ENCODE assay signal across 14 cellular contexts in the genomic region with DNA sequence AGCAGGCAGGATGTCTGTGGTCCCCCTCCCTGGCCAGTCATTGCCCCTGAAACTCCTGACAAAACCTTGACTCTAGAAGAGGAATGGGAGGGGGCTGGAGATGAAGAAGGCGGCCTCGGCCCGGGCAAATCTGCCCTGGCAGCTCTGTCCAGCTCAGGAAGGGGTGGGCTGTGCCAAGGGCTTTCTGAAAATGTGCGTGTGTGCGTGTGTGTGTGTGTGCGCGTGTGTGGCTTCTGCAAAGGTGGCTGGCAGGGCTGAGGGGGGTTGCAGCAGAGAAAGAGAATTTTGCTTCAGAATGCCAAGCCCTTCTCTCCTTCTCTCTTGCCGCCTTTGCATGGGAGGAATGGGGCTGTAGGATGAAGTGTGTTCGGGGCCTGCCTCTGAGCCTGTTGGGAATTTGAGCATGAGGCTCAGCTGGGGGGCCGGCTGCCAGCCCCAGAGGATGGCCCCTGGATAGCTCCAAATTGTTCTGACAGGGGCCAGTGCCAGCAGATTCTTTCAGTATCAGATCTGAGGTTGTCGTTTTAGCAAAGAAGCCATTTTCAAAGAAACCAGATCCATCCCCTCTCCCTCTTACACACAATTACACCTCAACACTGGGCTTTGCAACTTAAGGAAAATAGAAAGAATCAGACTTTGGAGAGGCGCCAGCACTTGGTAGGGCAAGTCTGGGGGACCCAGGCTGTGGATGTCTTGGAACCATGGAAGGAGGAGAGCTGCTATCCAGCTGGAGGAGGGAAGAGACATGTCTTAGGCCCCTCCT. TPM values are rescaled to one million over a fixed set of nuclear protein-coding genes. Genes with fewer than 3 reads are reported as not detected.
DNase-seq lines count a peak whose midpoint lies in the region; ATAC-seq and TF ChIP-seq lines count a peak whose summit lies in the region.
"Had no signal": no experiment of that assay in that cellular context is flagged by ENCODE, and none has a peak within 500 bp of the region (broad histone marks: within the 10 kb centered on the region; RNA-seq: fewer than 3 reads in every experiment).

No MANE protein-coding gene starts in this region.

- H3K9me3 ChIP-seq in adrenal gland (replicated peaks in 1 of 3) (no peaks in the 10 kb centered on the region), neural progenitor cell (ENCODE audit: low read depth) (no peaks in the 10 kb centered on the region), tibial nerve (no peaks in the 10 kb centered on the region)

- H3K4me3 Mint-ChIP-seq in neural progenitor cell, result no peak overlapping the region

- intact Hi-C loops in adrenal gland (cut with DNase I), result loop anchor here (10.0 kb wide), 2 partner anchors 180 to 190 kb away; no protein-coding TSS in a partner anchor

- peak overlapping the region in 1 of 4 donors; percentile 84 for H3K4me3 ChIP-seq in adrenal gland
- H3K4me3 ChIP-seq in fibroblast of the aortic adventitia (ENCODE audit: low read depth, low read length), result peak overlapping the region; percentile 85
- H3K4me3 ChIP-seq in neural progenitor cell, result peak overlapping the region; percentile 3
- peak overlapping the region; percentile 59 to 93 (median 90) for H3K4me3 ChIP-seq in tibial nerve

- no peak for TF ChIP-seq POLR2A in adrenal gland (IDR thresholded peaks at IDR 0.05)
- TF ChIP-seq POLR2A in tibial nerve (IDR thresholded peaks at IDR 0.05), result no peak

- H3K4me1 Mint-ChIP-seq in neural progenitor cell, result peaks cover 38% of the 10 kb centered on the region

- H3K36me3 Mint-ChIP-seq in neural progenitor cell, result no peaks in the 10 kb centered on the region

- peaks cover 12% of the 10 kb centered on the region for H3K27me3 Mint-ChIP-seq in neural progenitor cell (ENCODE audit: insufficient read depth, low read depth)

- H4K20me1 ChIP-seq in neural progenitor cell (ENCODE audit: low read depth), result peaks cover 26% of the 10 kb centered on the region

- peak overlapping the region in 3 of 5 donors; percentile 55 to 89 (median 77) for H3K27ac ChIP-seq in adrenal gland
- no peak overlapping the region for H3K27ac ChIP-seq in neural progenitor cell
- peak overlapping the region; percentile 54 to 94 (median 82) for H3K27ac ChIP-seq in tibial nerve
- H3K27ac ChIP-seq: VCaP had no signal

- peak overlapping the region; percentile 92 for H3K4me2 ChIP-seq in neural progenitor cell

- TF ChIP-seq CTCF in adrenal gland (IDR thresholded peaks at IDR 0.05), result no peak
- no peak for TF ChIP-seq CTCF in fibroblast of the aortic adventitia (IDR thresholded peaks at IDR 0.05; ENCODE audit: insufficient read depth, low read length)
- TF ChIP-seq CTCF in neural progenitor cell (IDR thresholded peaks at IDR 0.05), result no peak
- TF ChIP-seq CTCF in tibial nerve (IDR thresholded peaks at IDR 0.05), result no peak

- H3K79me2 ChIP-seq in neural progenitor cell (ENCODE audit: low read depth), result no peaks in the 10 kb centered on the region

- 31 to 51% (median 38%) methylated on average over 12 of the region's 12 CpGs for WGBS in adrenal gland, 4 donors
- 17 to 20% methylated on average over 12 of the region's 12 CpGs for WGBS in tibial nerve, 2 donors

- H3K27ac Mint-ChIP-seq in neural progenitor cell, result peak overlapping the region; percentile 23
- H3K27ac Mint-ChIP-seq: naive B cell had no signal

- no peaks in the 10 kb centered on the region for H3F3A ChIP-seq in neural progenitor cell (ENCODE audit: low read depth)

- H3K27me3 ChIP-seq in adrenal gland (no peaks in the 10 kb centered on the region), neural progenitor cell (peaks cover 33% of the 10 kb centered on the region), tibial nerve (no peaks in the 10 kb centered on the region)

- DNase-seq in adrenal gland (peak in 1 of 7 donors; percentile 49), fibroblast of the aortic adventitia (ENCODE audit: low read depth) (no peak), neural progenitor cell (ENCODE audit: low spot score) (peak; percentile 11), tibial nerve (ENCODE audit: low spot score in 2 of 2) (no peak), GF-D8 (lab: John Stamatoyannopoulos, UW) (no peak)
- DNase-seq: naive B cell; NCI-H1105 treated with DMSO at 0.1 percent for 48 hours; NCI-H748 treated with DMSO at 0.1 percent for 48 hours; SIG-M5; stimulated activated CD4-positive, alpha-beta T cell treated with anti-CD3 and anti-CD28 coated beads, Interleukin-15, amount 100 ng/mL, for 24 hours had no signal

- ATAC-seq in GM21390 (IDR thresholded peaks at IDR 0.05; ENCODE audit: unreplicated experiment) (no peak), HG03378 (IDR thresholded peaks at IDR 0.05; ENCODE audit: unreplicated experiment) (no peak), HG03175 (IDR thresholded peaks at IDR 0.05; ENCODE audit: unreplicated experiment) (no peak)

- no peak overlapping the region for H2AFZ ChIP-seq in neural progenitor cell (replicated peaks)

- H3K36me3 ChIP-seq in adrenal gland (replicated peaks in 1 of 2) (peaks cover 0 to 7% of the 10 kb centered on the region in 2 donors), neural progenitor cell (no peaks in the 10 kb centered on the region), tibial nerve (peaks cover 0 to 13% (median 0%) of the 10 kb centered on the region in 3 donors)

- H3K9me3 Mint-ChIP-seq in neural progenitor cell, result no peaks in the 10 kb centered on the region
- H3K9me3 Mint-ChIP-seq: naive B cell had no signal

- TF ChIP-seq EP300 in tibial nerve (IDR thresholded peaks at IDR 0.05), result no peak

- H3K9ac ChIP-seq in neural progenitor cell, result no peak overlapping the region

- peaks cover 0 to 45% of the 10 kb centered on the region in 2 donors for H3K4me1 ChIP-seq in adrenal gland (replicated peaks in 1 of 2)
- H3K4me1 ChIP-seq in neural progenitor cell, result peaks cover 36% of the 10 kb centered on the region
- H3K4me1 ChIP-seq in tibial nerve, result peaks cover 0 to 68% (median 47%) of the 10 kb centered on the region in 4 donors

RNA-seq across cellular contexts. Expression of gene TIMP3, which starts 3.5 kb away (rescaled TPM):
- total RNA-seq in adrenal gland (100 to 1,000 TPM; 248 to 677 (median 477) TPM), fibroblast of the aortic adventitia (ENCODE audit: low replicate concordance) (153 and 329 TPM in 2 replicates), neural progenitor cell (ENCODE audit: low replicate concordance) (6.3 and 6.9 TPM in 2 replicates), tibial nerve (1,000 to 10,000 TPM in 1 of 4 donors, 100 to 1,000 TPM in 3; 300 to 1,106 (median 939) TPM)
- 100 to 1,000 TPM in 2 of 3 donors, 10 to 100 TPM in 1; 78.0 to 231 (median 147) TPM for polyA plus RNA-seq in adrenal gland

Comparison
In these comparisons a context has a peak if more than half of its experiments do, and no peak if none do; other contexts are left out.
1. RNA of gene TIMP3, which starts 3.5 kb away (total RNA-seq): 300 to 1,106 TPM in tibial nerve, 248 to 677 TPM in adrenal gland and 153 to 329 TPM in fibroblast of the aortic adventitia; 6.3 to 6.9 TPM in neural progenitor cell; every median in the first group is over 10 times any median in the second.